In the genomic region with DNA sequence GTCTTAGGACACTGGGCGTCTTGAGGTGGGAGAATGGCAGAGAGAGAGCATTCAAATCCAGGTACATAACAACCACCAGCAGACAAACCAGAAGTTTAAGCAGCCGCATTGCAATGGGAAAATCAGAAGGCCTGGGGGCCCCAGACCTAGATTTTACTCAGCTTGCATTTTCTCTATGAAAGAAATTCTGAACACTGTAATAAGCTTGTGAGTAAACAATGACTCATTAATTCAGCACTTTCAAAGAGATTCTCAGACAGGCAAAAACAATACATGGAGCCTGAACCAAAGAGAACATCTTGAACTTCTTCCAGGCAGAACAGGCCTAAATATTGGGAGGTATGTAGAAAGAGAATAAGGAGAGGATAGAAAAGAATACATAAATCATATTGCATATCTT, we compare ENCODE assay signal across 17 cellular contexts.
A peak's percentile ranks its signal among the peaks of the same experiment; 100 is the strongest.
DNase-seq lines count a peak whose midpoint lies in the region; ATAC-seq, FAIRE-seq and TF ChIP-seq lines count a peak whose summit lies in the region.
"Had no signal": no experiment of that assay in that cellular context is flagged by ENCODE, and none has a peak within 500 bp of the region (broad histone marks: within the 10 kb centered on the region; RNA-seq: fewer than 3 reads in every experiment).

No MANE protein-coding gene starts in this region.

- CTCF ChIA-PET in mammary epithelial cell (lab: Charles Lee; ENCODE audit: low non-redundant PET) = interaction anchor here (0.7 kb wide), 2 partner anchors 8 to 38 kb away, joined by 3 to 4 read pairs; no protein-coding TSS in a partner anchor

- no peaks in the 10 kb centered on the region for H3K36me3 ChIP-seq in mammary epithelial cell (ENCODE audit: insufficient read depth, low read length)
- no peaks in the 10 kb centered on the region for H3K36me3 ChIP-seq in BE2C
- H3K36me3 ChIP-seq: lower lobe of right lung, upper lobe of right lung had no signal

- H3K9ac ChIP-seq in mammary epithelial cell (ENCODE audit: insufficient read depth, low read length) = no peak overlapping the region

- no peaks in the 10 kb centered on the region for H3K79me2 ChIP-seq in mammary epithelial cell (ENCODE audit: insufficient read depth, low read length)

- no peaks in the 10 kb centered on the region for H4K20me1 ChIP-seq in mammary epithelial cell (ENCODE audit: insufficient read depth, low read length)

- dilution Hi-C loops in mammary epithelial cell (cut with HindIII; ENCODE audit: low sequenced_read_pairs) = no loop called here

- peaks cover 37% of the 10 kb centered on the region for H3K4me1 ChIP-seq in mammary epithelial cell (ENCODE audit: insufficient read depth, low read length)
- no peaks in the 10 kb centered on the region for H3K4me1 ChIP-seq in BE2C
- H3K4me1 ChIP-seq: lower lobe of right lung, upper lobe of right lung had no signal

- peak overlapping the region; percentile 53 for H3K4me2 ChIP-seq in mammary epithelial cell (ENCODE audit: insufficient read depth, low read depth, low read length)

- peak; percentile 77 for DNase-seq in DMS53 (lab: John Stamatoyannopoulos, UW)
- DNase-seq in LoVo (ENCODE audit: low spot score) = peak; percentile 37
- peak; percentile 59 for DNase-seq in mammary epithelial cell
- peak; percentile 55 for DNase-seq in kidney tubule cell (ENCODE audit: low spot score)
- DNase-seq in BE2C = no peak
- DNase-seq in activated T-helper 2 cell treated with anti-CD3 and anti-CD28 coated beads, Interferon-gamma antibody, Interleukin-2, Interleukin-4, amounts not matched to agents 10 μg/mL and 5 μg/mL and 100 μg/mL, durations not matched to agents 14 hours and 24 hours and 36 hours (ENCODE audit: low spot score) = no peak
- DNase-seq in GM12891 (ENCODE audit: insufficient read length, low spot score) = no peak
- DNase-seq: activated naive CD4-positive, alpha-beta T cell; body of pancreas; lower lobe of right lung; naive thymus-derived CD8-positive, alpha-beta T cell; NCI-H2171; stimulated activated CD4-positive, alpha-beta T cell treated with anti-CD3 and anti-CD28 coated beads, Interleukin-12 subunit alpha, Interleukin-12 subunit beta, amount 100 ng/mL, for 4 hours; upper lobe of right lung had no signal

- H3K9me3 Mint-ChIP-seq in activated T-helper 2 cell treated with anti-CD3 and anti-CD28 coated beads, Interferon-gamma antibody, Interleukin-2, Interleukin-4, amounts not matched to agents 10 μg/mL and 5 μg/mL and 100 μg/mL, durations not matched to agents 14 hours and 24 hours and 36 hours = no peaks in the 10 kb centered on the region
- H3K9me3 Mint-ChIP-seq: naive thymus-derived CD8-positive, alpha-beta T cell; stimulated activated naive CD8-positive, alpha-beta T cell treated with anti-CD3 and anti-CD28 coated beads, Interleukin-15, Interleukin-2, amounts not matched to agents 100 ng/mL and 50 ng/mL, for 24 hours had no signal

- peaks cover 10% of the 10 kb centered on the region for H3K27me3 Mint-ChIP-seq in activated T-helper 2 cell treated with anti-CD3 and anti-CD28 coated beads, Interferon-gamma antibody, Interleukin-2, Interleukin-4, amounts not matched to agents 10 μg/mL and 5 μg/mL and 100 μg/mL, durations not matched to agents 14 hours and 24 hours and 36 hours (ENCODE audit: low read depth)

- no peak overlapping the region for H3K27ac Mint-ChIP-seq in activated T-helper 2 cell treated with anti-CD3 and anti-CD28 coated beads, Interferon-gamma antibody, Interleukin-2, Interleukin-4, amounts not matched to agents 10 μg/mL and 5 μg/mL and 100 μg/mL, durations not matched to agents 14 hours and 24 hours and 36 hours
- H3K27ac Mint-ChIP-seq: naive thymus-derived CD8-positive, alpha-beta T cell; stimulated activated naive CD8-positive, alpha-beta T cell treated with anti-CD3 and anti-CD28 coated beads, Interleukin-15, Interleukin-2, amounts not matched to agents 100 ng/mL and 50 ng/mL, for 24 hours had no signal

- H3K4me3 ChIP-seq in mammary epithelial cell (replicated peaks in 1 of 3; ENCODE audit: insufficient read depth in 1 of 3, low read depth in 2 of 3, low read length in 3 of 3) (no peak overlapping the region), BE2C (ENCODE audit: low read depth, low read length) (no peak overlapping the region)
- H3K4me3 ChIP-seq: body of pancreas, lower lobe of right lung, upper lobe of right lung had no signal

- no TSS peak for BruUV-seq in mammary epithelial cell (replicated peaks; lab: Mats Ljungman, UMichigan)

- H3K36me3 Mint-ChIP-seq in activated T-helper 2 cell treated with anti-CD3 and anti-CD28 coated beads, Interferon-gamma antibody, Interleukin-2, Interleukin-4, amounts not matched to agents 10 μg/mL and 5 μg/mL and 100 μg/mL, durations not matched to agents 14 hours and 24 hours and 36 hours (ENCODE audit: low read depth) = no peaks in the 10 kb centered on the region
- H3K36me3 Mint-ChIP-seq: naive thymus-derived CD8-positive, alpha-beta T cell had no signal

- peak overlapping the region; percentile 37 for H3K27ac ChIP-seq in mammary epithelial cell (ENCODE audit: insufficient read depth, low read depth, low read length)
- H3K27ac ChIP-seq: body of pancreas, lower lobe of right lung, upper lobe of right lung had no signal

- intact Hi-C loops in mammary epithelial cell (cut with micrococcal nuclease) = no loop called here
- intact Hi-C loops in activated T-helper 2 cell treated with anti-CD3 and anti-CD28 coated beads, Interferon-gamma antibody, Interleukin-2, Interleukin-4, amounts not matched to agents 10 μg/mL and 5 μg/mL and 100 μg/mL, durations not matched to agents 14 hours and 24 hours and 36 hours (cut with micrococcal nuclease) = no loop called here

- in situ Hi-C loops in mammary epithelial cell (cut with MboI; ENCODE audit: low sequenced_read_pairs in 2 of 2) = no loop called here

- 50% methylated on average over 2 of the region's 2 CpGs for WGBS in mammary epithelial cell (ENCODE audit: low coverage, missing lambda C conversion rate)

- no peak overlapping the region for H3K4me3 Mint-ChIP-seq in activated T-helper 2 cell treated with anti-CD3 and anti-CD28 coated beads, Interferon-gamma antibody, Interleukin-2, Interleukin-4, amounts not matched to agents 10 μg/mL and 5 μg/mL and 100 μg/mL, durations not matched to agents 14 hours and 24 hours and 36 hours (ENCODE audit: low read depth)
- H3K4me3 Mint-ChIP-seq: naive thymus-derived CD8-positive, alpha-beta T cell; stimulated activated naive CD8-positive, alpha-beta T cell treated with anti-CD3 and anti-CD28 coated beads, Interleukin-15, Interleukin-2, amounts not matched to agents 100 ng/mL and 50 ng/mL, for 24 hours had no signal

- TF ChIP-seq POLR2A in GM12891 (IDR thresholded peaks at IDR 0.05; ENCODE audit: low read depth, low read length) = no peak

- no peak for ATAC-seq in GM21529 (IDR thresholded peaks at IDR 0.05; ENCODE audit: unreplicated experiment)
- ATAC-seq: body of pancreas; lower lobe of right lung; naive thymus-derived CD8-positive, alpha-beta T cell; upper lobe of right lung had no signal

- no peak for FAIRE-seq in GM12891 (lab: Jason Lieb, UNC)
- FAIRE-seq: H1 had no signal

- H3K9me3 ChIP-seq in mammary epithelial cell (replicated peaks; ENCODE audit: insufficient read depth, low read length) (no peaks in the 10 kb centered on the region), BE2C (no peaks in the 10 kb centered on the region)
- H3K9me3 ChIP-seq: body of pancreas, lower lobe of right lung, upper lobe of right lung had no signal

- H3K4me1 Mint-ChIP-seq in activated T-helper 2 cell treated with anti-CD3 and anti-CD28 coated beads, Interferon-gamma antibody, Interleukin-2, Interleukin-4, amounts not matched to agents 10 μg/mL and 5 μg/mL and 100 μg/mL, durations not matched to agents 14 hours and 24 hours and 36 hours (ENCODE audit: low read depth) = no peaks in the 10 kb centered on the region

- no peaks in the 10 kb centered on the region for H3K27me3 ChIP-seq in mammary epithelial cell (ENCODE audit: insufficient read depth, low read length)
- H3K27me3 ChIP-seq in BE2C = no peaks in the 10 kb centered on the region
- H3K27me3 ChIP-seq: body of pancreas, upper lobe of right lung had no signal

- H2AFZ ChIP-seq in mammary epithelial cell (ENCODE audit: low read depth, low read length) = peak overlapping the region; percentile 34

- no peak for TF ChIP-seq CTCF in mammary epithelial cell (conservative IDR thresholded peaks at IDR 0.05 in 1 of 2, IDR thresholded peaks at IDR 0.05 in 1 of 2; ENCODE audit: extremely low read depth in 1 of 2, insufficient read depth in 1 of 2, low read depth in 1 of 2, low read length in 2 of 2)
- no peak for TF ChIP-seq CTCF in BE2C (IDR thresholded peaks at IDR 0.05; ENCODE audit: low read depth, low read length)

TF ChIP-seq in GM12891, 5 proteins besides CTCF, POLR2A, EP300 and RAD21:
- TF ChIP-seq SPI1 (IDR thresholded peaks at IDR 0.05; ENCODE audit: low read depth, low read length) = no peak
- no peak for TF ChIP-seq PAX5 (IDR thresholded peaks at IDR 0.05; ENCODE audit: insufficient read depth, low read length, severe bottlenecking)
- TF ChIP-seq POU2F2 (IDR thresholded peaks at IDR 0.05; ENCODE audit: low read depth, low read length) = no peak
- TF ChIP-seq POLR2AphosphoS5 (IDR thresholded peaks at IDR 0.05; ENCODE audit: low read depth, low read length) = no peak
- no peak for TF ChIP-seq TAF1 (IDR thresholded peaks at IDR 0.05; ENCODE audit: low read depth, low read length)

Comparison
In these comparisons a context has a peak if more than half of its experiments do, and no peak if none do; other contexts are left out.
1. DNase-seq: peak in DMS53 (single experiment), LoVo (single experiment), mammary epithelial cell (single experiment) and kidney tubule cell (single experiment); none in BE2C (single experiment), activated T-helper 2 cell treated with anti-CD3 and anti-CD28 coated beads, Interferon-gamma antibody, Interleukin-2, Interleukin-4, amounts not matched to agents 10 μg/mL and 5 μg/mL and 100 μg/mL, durations not matched to agents 14 hours and 24 hours and 36 hours (single experiment) and GM12891 (single experiment).